ENCODE assay signal across 9 cellular contexts in genomic region chr19:36009633-36010379, GRCh38. TPM values are rescaled to one million over a fixed set of nuclear protein-coding genes. Genes with fewer than 3 reads are reported as not detected.
DNase-seq lines count a peak whose midpoint lies in the region; ATAC-seq and TF ChIP-seq lines count a peak whose summit lies in the region.
"Had no signal": no experiment of that assay in that cellular context is flagged by ENCODE, and none has a peak within 500 bp of the region (broad histone marks: within the 10 kb centered on the region; RNA-seq: fewer than 3 reads in every experiment).

No MANE protein-coding gene starts in this region.

- no peak for TF ChIP-seq CTCF in cardiac muscle cell (IDR thresholded peaks at IDR 0.05; ENCODE audit: low read depth, low read length)
- no peak for TF ChIP-seq CTCF in breast epithelium (IDR thresholded peaks at IDR 0.05)
- TF ChIP-seq CTCF in type B pancreatic cell (conservative IDR thresholded peaks at IDR 0.05), result no peak

- H2BK120ac ChIP-seq in mesenchymal stem cell (ENCODE audit: low read depth, low read length), result no peak overlapping the region

- H3K27me3 ChIP-seq in cardiac muscle cell, result no peaks in the 10 kb centered on the region
- no peaks in the 10 kb centered on the region for H3K27me3 ChIP-seq in breast epithelium
- no peaks in the 10 kb centered on the region for H3K27me3 ChIP-seq in mesenchymal stem cell (ENCODE audit: control insufficient read depth in 1 of 2, insufficient read depth in 1 of 2, low read length in 2 of 2)

- H3K9me3 Mint-ChIP-seq in type B pancreatic cell, result no peaks in the 10 kb centered on the region

- peak overlapping the region; percentile 82 for H4K91ac ChIP-seq in mesenchymal stem cell (ENCODE audit: low read length)

- DNase-seq in cardiac muscle cell (ENCODE audit: low read depth in 1 of 2, low spot score in 1 of 2), result no peak
- no peak for DNase-seq in cardiac septum (ENCODE audit: low spot score)
- DNase-seq in breast epithelium (ENCODE audit: low spot score in 2 of 2), result no peak
- DNase-seq in mesenchymal stem cell, result no peak
- no peak for DNase-seq in type B pancreatic cell (ENCODE audit: extremely low spot score, unreplicated experiment)
- DNase-seq in DMS153 treated with DMSO at 0.1 percent for 48 hours (lab: John Stamatoyannopoulos, UW; ENCODE audit: unreplicated experiment), result no peak
- DNase-seq in islet precursor cell, result no peak

- no peak overlapping the region for H3K14ac ChIP-seq in mesenchymal stem cell (ENCODE audit: low read length in 2 of 2)

- peaks cover 3% of the 10 kb centered on the region for H3K4me1 ChIP-seq in cardiac muscle cell (ENCODE audit: low read depth)
- peaks cover 0 to 9% of the 10 kb centered on the region in 2 donors for H3K4me1 ChIP-seq in breast epithelium
- peaks cover 21% of the 10 kb centered on the region for H3K4me1 ChIP-seq in mesenchymal stem cell (ENCODE audit: control insufficient read depth, insufficient read depth, low read depth, low read length)

- peak overlapping the region; percentile 72 for H3K4me2 ChIP-seq in mesenchymal stem cell (ENCODE audit: low read length, poor library complexity, severe bottlenecking)

- H2BK12ac ChIP-seq in mesenchymal stem cell (ENCODE audit: low read length in 2 of 2), result peak overlapping the region in 1 of 2 experiments; percentile 45

- peaks cover 4% of the 10 kb centered on the region for H3K36me3 Mint-ChIP-seq in type B pancreatic cell

- no peak overlapping the region for H2AFZ ChIP-seq in mesenchymal stem cell (ENCODE audit: low read depth, low read length)

- H2BK5ac ChIP-seq in mesenchymal stem cell (ENCODE audit: low read depth, low read length, poor library complexity, severe bottlenecking), result no peak overlapping the region

- H4K8ac ChIP-seq in mesenchymal stem cell (ENCODE audit: low read length), result peak overlapping the region; percentile 80

- H3K18ac ChIP-seq in mesenchymal stem cell (ENCODE audit: low read depth in 1 of 2, low read length in 2 of 2), result peak overlapping the region; percentile 29 to 74

- H3K4me3 ChIP-seq in cardiac muscle cell, result peak overlapping the region; percentile 16
- H3K4me3 ChIP-seq in breast epithelium, result peak overlapping the region; percentile 35 to 69 (median 61)
- peak overlapping the region; percentile 40 to 75 for H3K4me3 ChIP-seq in mesenchymal stem cell (ENCODE audit: insufficient read depth in 1 of 2, low read depth in 1 of 2, low read length in 2 of 2)

- H3K9me3 ChIP-seq in cardiac muscle cell (ENCODE audit: low read depth), result no peaks in the 10 kb centered on the region
- H3K9me3 ChIP-seq in breast epithelium, result no peaks in the 10 kb centered on the region
- no peaks in the 10 kb centered on the region for H3K9me3 ChIP-seq in mesenchymal stem cell (ENCODE audit: control insufficient read depth, low read length)

- peak overlapping the region; percentile 79 for H3K4me3 Mint-ChIP-seq in type B pancreatic cell

- WGBS in mesenchymal stem cell, result 63% methylated on average over 15 of the region's 15 CpGs

- H3K36me3 ChIP-seq in cardiac muscle cell (no peaks in the 10 kb centered on the region), breast epithelium (no peaks in the 10 kb centered on the region), mesenchymal stem cell (ENCODE audit: control insufficient read depth in 1 of 2, insufficient read depth in 2 of 2, low read depth in 1 of 2, low read length in 2 of 2) (peaks cover 0 to 6% of the 10 kb centered on the region in 2 experiments)

- no peaks in the 10 kb centered on the region for H3K27me3 Mint-ChIP-seq in type B pancreatic cell

- peaks cover 29% of the 10 kb centered on the region for H3K4me1 Mint-ChIP-seq in type B pancreatic cell (ENCODE audit: unreplicated experiment)

- TF ChIP-seq POLR2A in breast epithelium (IDR thresholded peaks at IDR 0.05), result no peak

- H3K27ac ChIP-seq in cardiac muscle cell (no peak overlapping the region), breast epithelium (peak overlapping the region; percentile 81 to 92), mesenchymal stem cell (ENCODE audit: low read length, poor library complexity, severe bottlenecking) (no peak overlapping the region)

- intact Hi-C loops in cardiac septum (cut with DNase I), result no loop called here
- intact Hi-C loops in breast epithelium (cut with DNase I; ENCODE audit: low total_unique reads), result no loop called here

- H3K9ac ChIP-seq in mesenchymal stem cell (ENCODE audit: low read length), result peak overlapping the region; percentile 89

- peak overlapping the region in 1 of 2 experiments; percentile 30 for H3K4ac ChIP-seq in mesenchymal stem cell (ENCODE audit: low read depth in 1 of 2, low read length in 2 of 2)

- peak overlapping the region; percentile 24 for H2AK5ac ChIP-seq in mesenchymal stem cell (ENCODE audit: low read length, severe bottlenecking)

- H3K27ac Mint-ChIP-seq in type B pancreatic cell, result peak overlapping the region; percentile 61

- peaks cover 18% of the 10 kb centered on the region for H3K79me1 ChIP-seq in mesenchymal stem cell (replicated peaks; ENCODE audit: low read length, poor library complexity, severe bottlenecking)

- H3K23ac ChIP-seq in mesenchymal stem cell (ENCODE audit: low read length in 2 of 2), result no peak overlapping the region

- H2BK15ac ChIP-seq in mesenchymal stem cell (ENCODE audit: low read depth, poor library complexity, severe bottlenecking), result no peak overlapping the region

- ATAC-seq in HG02938 (IDR thresholded peaks at IDR 0.05; ENCODE audit: unreplicated experiment), result no peak

RNA-seq across cellular contexts. Expression of gene SYNE4, which starts 1.2 kb away (rescaled TPM):
- total RNA-seq in cardiac muscle cell (6.2 and 6.3 TPM in 2 replicates), cardiac septum (0.13 TPM), breast epithelium (10 to 100 TPM in 1 of 3 donors, 1 to 10 TPM in 1, under 1 TPM in 1; 0.16 to 15.5 (median 9.5) TPM), type B pancreatic cell (ENCODE audit: low replicate concordance) (8.7 and 14.5 TPM in 2 replicates)
- polyA plus RNA-seq in cardiac muscle cell, result 8.7 and 11.4 TPM in 2 replicates
- 0.21 TPM for polyA plus RNA-seq in mesenchymal stem cell (2013, experiment 1 of 2)
- polyA plus RNA-seq in mesenchymal stem cell (2013, experiment 2 of 2), result 0.07 TPM
- total RNA-seq: SK-MEL-5 had no signal

RNA-seq across cellular contexts. Expression of gene ALKBH6, which starts 4.2 kb away (rescaled TPM):
- total RNA-seq in cardiac muscle cell, result 52.2 and 79.0 TPM in 2 replicates
- polyA plus RNA-seq in cardiac muscle cell, result 39.6 and 66.9 TPM in 2 replicates
- 10.9 TPM for total RNA-seq in cardiac septum
- 10 to 100 TPM; 18.0 to 23.0 (median 20.3) TPM for total RNA-seq in breast epithelium
- polyA plus RNA-seq in mesenchymal stem cell (2013, experiment 1 of 2), result 26.7 TPM
- polyA plus RNA-seq in mesenchymal stem cell (2013, experiment 2 of 2), result 24.3 TPM
- total RNA-seq in type B pancreatic cell (ENCODE audit: low replicate concordance), result 17.8 and 24.8 TPM in 2 replicates

RNA-seq across cellular contexts. Expression of gene SDHAF1, which starts 14.8 kb away (rescaled TPM):
- total RNA-seq in cardiac muscle cell (49.6 and 58.0 TPM in 2 replicates), cardiac septum (11.0 TPM), breast epithelium (10 to 100 TPM; 47.5 to 58.8 (median 48.8) TPM), type B pancreatic cell (ENCODE audit: low replicate concordance) (16.1 and 17.3 TPM in 2 replicates)
- 31.9 and 36.2 TPM in 2 replicates for polyA plus RNA-seq in cardiac muscle cell
- 13.3 TPM for polyA plus RNA-seq in mesenchymal stem cell (2013, experiment 1 of 2)
- polyA plus RNA-seq in mesenchymal stem cell (2013, experiment 2 of 2), result 13.1 TPM

RNA-seq across cellular contexts. Expression of gene CLIP3, which starts 22.9 kb away (rescaled TPM):
- total RNA-seq in cardiac muscle cell (7.1 and 10.9 TPM in 2 replicates), cardiac septum (7.1 TPM), breast epithelium (10 to 100 TPM in 1 of 3 donors, 1 to 10 TPM in 2; 7.5 to 13.4 (median 7.6) TPM), type B pancreatic cell (ENCODE audit: low replicate concordance) (5.6 and 51.1 TPM in 2 replicates)
- 18.9 and 26.4 TPM in 2 replicates for polyA plus RNA-seq in cardiac muscle cell
- polyA plus RNA-seq in mesenchymal stem cell (2013, experiment 1 of 2), result 66.5 TPM
- 62.3 TPM for polyA plus RNA-seq in mesenchymal stem cell (2013, experiment 2 of 2)

RNA-seq across cellular contexts. Expression of gene THAP8, which starts 44.3 kb away (rescaled TPM):
- total RNA-seq in cardiac muscle cell (18.9 and 37.0 TPM in 2 replicates), cardiac septum (3.9 TPM), breast epithelium (10 to 100 TPM in 2 of 3 donors, 1 to 10 TPM in 1; 8.6 to 11.0 (median 10.2) TPM), type B pancreatic cell (ENCODE audit: low replicate concordance) (4.9 and 6.4 TPM in 2 replicates)
- polyA plus RNA-seq in cardiac muscle cell, result 24.8 and 32.5 TPM in 2 replicates
- polyA plus RNA-seq in mesenchymal stem cell (2013, experiment 1 of 2), result 8.0 TPM
- polyA plus RNA-seq in mesenchymal stem cell (2013, experiment 2 of 2), result 7.4 TPM

Comparison
In these comparisons a context has a peak if more than half of its experiments do, and no peak if none do; other contexts are left out.
1. H3K27ac ChIP-seq: peak in breast epithelium (2 of 2); none in cardiac muscle cell (single experiment) and mesenchymal stem cell (single experiment).
2. Peak in every context shown above with its lines, with median percentiles within 50 percentile points of each other: H3K4me3 ChIP-seq.